In the genomic region with DNA sequence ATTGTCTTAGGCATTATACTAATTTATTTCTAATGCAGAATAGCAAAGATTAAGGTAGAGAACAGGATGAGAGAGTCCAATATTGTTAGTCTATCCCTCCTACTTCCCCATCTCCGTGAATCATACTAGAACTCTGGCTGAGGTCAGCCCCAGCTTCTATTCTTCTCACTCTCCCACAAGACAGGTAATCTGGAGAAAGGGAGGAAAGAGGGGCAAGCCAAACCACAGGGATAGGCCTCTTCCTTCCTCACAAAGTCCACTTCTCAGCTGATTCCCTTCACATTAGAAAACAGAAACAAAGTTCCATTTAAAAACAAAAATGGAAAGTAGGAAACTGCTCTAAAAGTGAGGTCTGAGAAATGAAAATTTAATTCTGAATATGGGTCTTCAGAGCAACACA, we compare ENCODE assay signal across 1 cellular context.
TF ChIP-seq lines count a peak whose summit lies in the region.

No MANE protein-coding gene starts in this region.

TF ChIP-seq in A549, 52 proteins besides CTCF, POLR2A, EP300 and RAD21 (continued from another document):
- TF ChIP-seq, protein P1, sequence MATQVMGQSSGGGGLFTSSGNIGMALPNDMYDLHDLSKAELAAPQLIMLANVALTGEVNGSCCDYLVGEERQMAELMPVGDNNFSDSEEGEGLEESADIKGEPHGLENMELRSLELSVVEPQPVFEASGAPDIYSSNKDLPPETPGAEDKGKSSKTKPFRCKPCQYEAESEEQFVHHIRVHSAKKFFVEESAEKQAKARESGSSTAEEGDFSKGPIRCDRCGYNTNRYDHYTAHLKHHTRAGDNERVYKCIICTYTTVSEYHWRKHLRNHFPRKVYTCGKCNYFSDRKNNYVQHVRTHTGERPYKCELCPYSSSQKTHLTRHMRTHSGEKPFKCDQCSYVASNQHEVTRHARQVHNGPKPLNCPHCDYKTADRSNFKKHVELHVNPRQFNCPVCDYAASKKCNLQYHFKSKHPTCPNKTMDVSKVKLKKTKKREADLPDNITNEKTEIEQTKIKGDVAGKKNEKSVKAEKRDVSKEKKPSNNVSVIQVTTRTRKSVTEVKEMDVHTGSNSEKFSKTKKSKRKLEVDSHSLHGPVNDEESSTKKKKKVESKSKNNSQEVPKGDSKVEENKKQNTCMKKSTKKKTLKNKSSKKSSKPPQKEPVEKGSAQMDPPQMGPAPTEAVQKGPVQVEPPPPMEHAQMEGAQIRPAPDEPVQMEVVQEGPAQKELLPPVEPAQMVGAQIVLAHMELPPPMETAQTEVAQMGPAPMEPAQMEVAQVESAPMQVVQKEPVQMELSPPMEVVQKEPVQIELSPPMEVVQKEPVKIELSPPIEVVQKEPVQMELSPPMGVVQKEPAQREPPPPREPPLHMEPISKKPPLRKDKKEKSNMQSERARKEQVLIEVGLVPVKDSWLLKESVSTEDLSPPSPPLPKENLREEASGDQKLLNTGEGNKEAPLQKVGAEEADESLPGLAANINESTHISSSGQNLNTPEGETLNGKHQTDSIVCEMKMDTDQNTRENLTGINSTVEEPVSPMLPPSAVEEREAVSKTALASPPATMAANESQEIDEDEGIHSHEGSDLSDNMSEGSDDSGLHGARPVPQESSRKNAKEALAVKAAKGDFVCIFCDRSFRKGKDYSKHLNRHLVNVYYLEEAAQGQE (IDR thresholded peaks at IDR 0.05) = no peak
